ENCODE assay signal across 36 cellular contexts in genomic region chr9:125398243-125398642, GRCh38.
"Had no signal": no experiment of that assay in that cellular context is flagged by ENCODE, and none has a peak within 500 bp of the region (broad histone marks: within the 10 kb centered on the region; RNA-seq: fewer than 3 reads in every experiment).

No MANE protein-coding gene starts in this region.

- H3K36me3 ChIP-seq: adrenal gland, brain microvascular endothelial cell, breast epithelium, WERI-Rb-1 had no signal

- H3K36me3 Mint-ChIP-seq: activated CD4-positive, alpha-beta memory T cell treated with anti-CD3 and anti-CD28 coated beads for 36 hours; activated naive CD4-positive, alpha-beta T cell treated with anti-CD3 and anti-CD28 coated beads, Interleukin-2, amount 50 U/mL, for 72 hours; activated naive CD8-positive, alpha-beta T cell treated with anti-CD3 and anti-CD28 coated beads for 36 hours had no signal

- H3K4me1 ChIP-seq: adrenal gland, body of pancreas, breast epithelium had no signal

- DNase-seq: activated B cell treated with CpG ODN at 0.5 μM for 24 hours; activated CD4-positive, alpha-beta memory T cell treated with anti-CD3 and anti-CD28 coated beads for 36 hours; activated CD4-positive, alpha-beta T cell treated with anti-CD3 and anti-CD28 coated beads for 36 hours; activated CD4-positive, alpha-beta T cell treated with anti-CD3 and anti-CD28 coated beads, Interleukin-2, amount 10 ng/mL, durations not matched to agents 24 days and 14 days; activated CD4-positive, alpha-beta T cell treated with anti-CD3 and anti-CD28 coated beads, Interleukin-2, amount 50 U/mL, for 1 hour; activated CD4-positive, alpha-beta T cell treated with anti-CD3 and anti-CD28 coated beads, Interleukin-2, amount 50 U/mL, for 4 hours; activated CD4-positive, CD25-positive, alpha-beta regulatory T cell treated with anti-CD3 and anti-CD28 coated beads, Interleukin-2, amount 50 U/mL, for 72 hours; activated CD8-positive, alpha-beta memory T cell treated with anti-CD3 and anti-CD28 coated beads, Interleukin-2, amount 50 U/mL, for 4 hours; activated CD8-positive, alpha-beta T cell treated with anti-CD3 and anti-CD28 coated beads for 36 hours; activated effector memory CD4-positive, alpha-beta T cell treated with anti-CD3 and anti-CD28 coated beads, Interleukin-2, amount 50 U/mL, for 16 hours; activated gamma-delta T cell treated with Interleukin-2 at 50 U/mL for 16 hours; activated naive CD4-positive, alpha-beta T cell; activated naive CD4-positive, alpha-beta T cell treated with anti-CD3 and anti-CD28 coated beads for 36 hours; activated naive CD4-positive, alpha-beta T cell treated with anti-CD3 and anti-CD28 coated beads, Interleukin-2, amount 50 U/mL, for 16 hours; activated naive CD8-positive, alpha-beta T cell treated with anti-CD3 and anti-CD28 coated beads for 36 hours; activated T-cell treated with anti-CD3 and anti-CD28 coated beads for 4 hours; activated T-cell treated with anti-CD3 and anti-CD28 coated beads, Interleukin-2, amount 50 U/mL, for 1 hour; activated T-cell treated with anti-CD3 and anti-CD28 coated beads, Interleukin-2, amount 50 U/mL, for 4 hours; activated T-cell treated with anti-CD3 and anti-CD28 coated beads, Interleukin-2, amount 50 U/mL, for 72 hours; adrenal gland; amniotic stem cell; aorta; body of pancreas; brain microvascular endothelial cell; central memory CD4-positive, alpha-beta T cell; T-helper 1 cell; T-helper 2 cell; T-helper 9 cell; WERI-Rb-1 had no signal

- H3K27me3 ChIP-seq: adrenal gland, body of pancreas, brain microvascular endothelial cell, breast epithelium had no signal

- H3K4me1 Mint-ChIP-seq: activated B cell treated with CpG ODN at 0.5 μM for 24 hours; activated CD4-positive, alpha-beta T cell treated with anti-CD3 and anti-CD28 coated beads for 36 hours; activated CD4-positive, alpha-beta T cell treated with anti-CD3 and anti-CD28 coated beads, Interleukin-2, amount 10 ng/mL, durations not matched to agents 24 days and 14 days; activated naive CD8-positive, alpha-beta T cell treated with anti-CD3 and anti-CD28 coated beads for 36 hours; activated T-helper 17 cell treated with anti-CD3 and anti-CD28 coated beads, Interleukin-2, amount 50 U/mL, for 72 hours had no signal

- H3K27me3 Mint-ChIP-seq: activated B cell treated with CpG ODN at 0.5 μM for 24 hours; activated CD4-positive, alpha-beta memory T cell treated with anti-CD3 and anti-CD28 coated beads for 36 hours; activated CD4-positive, alpha-beta T cell treated with anti-CD3 and anti-CD28 coated beads for 36 hours; activated CD4-positive, alpha-beta T cell treated with anti-CD3 and anti-CD28 coated beads, Interleukin-2, amount 10 ng/mL, durations not matched to agents 24 days and 14 days; activated CD8-positive, alpha-beta T cell treated with anti-CD3 and anti-CD28 coated beads for 36 hours; activated naive CD8-positive, alpha-beta T cell treated with anti-CD3 and anti-CD28 coated beads for 36 hours; activated T-helper 17 cell treated with anti-CD3 and anti-CD28 coated beads, Interleukin-2, amount 50 U/mL, for 72 hours had no signal

- ATAC-seq: activated CD4-positive, alpha-beta T cell treated with anti-CD3 and anti-CD28 coated beads for 36 hours; activated CD8-positive, alpha-beta T cell treated with anti-CD3 and anti-CD28 coated beads for 36 hours; activated naive CD4-positive, alpha-beta T cell treated with anti-CD3 and anti-CD28 coated beads, Interleukin-2, amount 50 U/mL, for 72 hours; activated T-cell treated with anti-CD3 and anti-CD28 coated beads, Interleukin-2, amount 50 U/mL, for 4 hours; activated T-cell treated with anti-CD3 and anti-CD28 coated beads, Interleukin-2, amount 50 U/mL, for 72 hours; activated T-helper 17 cell treated with anti-CD3 and anti-CD28 coated beads, Interleukin-2, amount 50 U/mL, for 72 hours; body of pancreas had no signal

- H3K9me3 Mint-ChIP-seq: activated B cell treated with CpG ODN at 0.5 μM for 24 hours; activated CD4-positive, alpha-beta memory T cell treated with anti-CD3 and anti-CD28 coated beads for 36 hours; activated CD4-positive, alpha-beta T cell treated with anti-CD3 and anti-CD28 coated beads, Interleukin-2, amount 10 ng/mL, durations not matched to agents 24 days and 14 days; activated CD8-positive, alpha-beta T cell treated with anti-CD3 and anti-CD28 coated beads for 36 hours; activated naive CD4-positive, alpha-beta T cell treated with anti-CD3 and anti-CD28 coated beads for 36 hours; activated naive CD8-positive, alpha-beta T cell treated with anti-CD3 and anti-CD28 coated beads for 36 hours; activated T-cell treated with anti-CD3 and anti-CD28 coated beads, Interleukin-2, amount 50 U/mL, for 4 hours; activated T-cell treated with anti-CD3 and anti-CD28 coated beads, Interleukin-2, amount 50 U/mL, for 72 hours; activated T-helper 1 cell treated with anti-CD3 and anti-CD28 coated beads, Interleukin-12 subunit alpha, Interleukin-12 subunit beta, Interleukin-2, Interleukin-4 antibody, amounts not matched to agents 30 ng/mL and 10 ng/mL and 1 ng/mL, durations not matched to agents 14 hours and 24 hours and 36 hours; activated T-helper 17 cell treated with anti-CD3 and anti-CD28 coated beads, Interleukin-2, amount 50 U/mL, for 72 hours; T-helper 1 cell treated with Interleukin-12 subunit alpha and Interleukin-12 subunit beta and Interleukin-4 antibody, amounts not matched to agents 30 μg/mL and 1 μg/mL, for 36 hours; T-helper 2 cell treated with Interferon-gamma antibody and Interleukin-4, amounts not matched to agents 5 μg/mL and 100 μg/mL, for 36 hours had no signal

- H3K27ac Mint-ChIP-seq: activated B cell treated with CpG ODN at 0.5 μM for 24 hours; activated CD4-positive, alpha-beta memory T cell treated with anti-CD3 and anti-CD28 coated beads for 36 hours; activated CD4-positive, alpha-beta T cell treated with anti-CD3 and anti-CD28 coated beads for 36 hours; activated CD4-positive, alpha-beta T cell treated with anti-CD3 and anti-CD28 coated beads, Interleukin-2, amount 10 ng/mL, durations not matched to agents 24 days and 14 days; activated CD8-positive, alpha-beta T cell treated with anti-CD3 and anti-CD28 coated beads for 36 hours; activated naive CD4-positive, alpha-beta T cell treated with anti-CD3 and anti-CD28 coated beads for 36 hours; activated naive CD8-positive, alpha-beta T cell treated with anti-CD3 and anti-CD28 coated beads for 36 hours; activated T-cell treated with anti-CD3 and anti-CD28 coated beads, Interleukin-2, amount 50 U/mL, for 72 hours; activated T-helper 1 cell treated with anti-CD3 and anti-CD28 coated beads, Interleukin-12 subunit alpha, Interleukin-12 subunit beta, Interleukin-2, Interleukin-4 antibody, amounts not matched to agents 30 ng/mL and 10 ng/mL and 1 ng/mL, durations not matched to agents 14 hours and 24 hours and 36 hours; activated T-helper 17 cell treated with anti-CD3 and anti-CD28 coated beads, Interleukin-2, amount 50 U/mL, for 72 hours; T-helper 1 cell treated with Interleukin-12 subunit alpha and Interleukin-12 subunit beta and Interleukin-4 antibody, amounts not matched to agents 30 μg/mL and 1 μg/mL, for 36 hours; T-helper 2 cell treated with Interferon-gamma antibody and Interleukin-4, amounts not matched to agents 5 μg/mL and 100 μg/mL, for 36 hours had no signal

- H3K9me3 ChIP-seq: adrenal gland, body of pancreas, breast epithelium had no signal

- H3K27ac ChIP-seq: adrenal gland, body of pancreas, brain microvascular endothelial cell, breast epithelium, WERI-Rb-1 had no signal

- FAIRE-seq: astrocyte had no signal

- H3K4me3 ChIP-seq: adrenal gland, body of pancreas, breast epithelium had no signal

- H3K4me3 Mint-ChIP-seq: activated B cell treated with CpG ODN at 0.5 μM for 24 hours; activated CD4-positive, alpha-beta memory T cell treated with anti-CD3 and anti-CD28 coated beads for 36 hours; activated CD4-positive, alpha-beta T cell treated with anti-CD3 and anti-CD28 coated beads for 36 hours; activated CD4-positive, alpha-beta T cell treated with anti-CD3 and anti-CD28 coated beads, Interleukin-2, amount 10 ng/mL, durations not matched to agents 24 days and 14 days; activated CD8-positive, alpha-beta T cell treated with anti-CD3 and anti-CD28 coated beads for 36 hours; activated naive CD4-positive, alpha-beta T cell treated with anti-CD3 and anti-CD28 coated beads for 36 hours; activated naive CD8-positive, alpha-beta T cell treated with anti-CD3 and anti-CD28 coated beads for 36 hours; activated T-cell treated with anti-CD3 and anti-CD28 coated beads, Interleukin-2, amount 50 U/mL, for 4 hours; activated T-cell treated with anti-CD3 and anti-CD28 coated beads, Interleukin-2, amount 50 U/mL, for 72 hours; activated T-helper 1 cell treated with anti-CD3 and anti-CD28 coated beads, Interleukin-12 subunit alpha, Interleukin-12 subunit beta, Interleukin-2, Interleukin-4 antibody, amounts not matched to agents 30 ng/mL and 10 ng/mL and 1 ng/mL, durations not matched to agents 14 hours and 24 hours and 36 hours; activated T-helper 17 cell treated with anti-CD3 and anti-CD28 coated beads, Interleukin-2, amount 50 U/mL, for 72 hours; T-helper 1 cell treated with Interleukin-12 subunit alpha and Interleukin-12 subunit beta and Interleukin-4 antibody, amounts not matched to agents 30 μg/mL and 1 μg/mL, for 36 hours; T-helper 2 cell treated with Interferon-gamma antibody and Interleukin-4, amounts not matched to agents 5 μg/mL and 100 μg/mL, for 36 hours had no signal
